In genomic region chr4:6380746-6381411, GRCh38 we compare ENCODE assay signal across 27 cellular contexts.
"Had no signal": no experiment of that assay in that cellular context is flagged by ENCODE, and none has a peak within 500 bp of the region (broad histone marks: within the 10 kb centered on the region; RNA-seq: fewer than 3 reads in every experiment).

No MANE protein-coding gene starts in this region.

- H3K4me3 ChIP-seq: adrenal gland, ascending aorta, cardiac muscle cell, right lobe of liver, SJSA1, tibial nerve had no signal

- H3K4me3 Mint-ChIP-seq: activated CD8-positive, alpha-beta T cell treated with anti-CD3 and anti-CD28 coated beads for 36 hours; activated naive CD8-positive, alpha-beta T cell treated with anti-CD3 and anti-CD28 coated beads for 36 hours; activated T-cell treated with anti-CD3 and anti-CD28 coated beads, Interleukin-2, amount 50 U/mL, for 72 hours; brain; effector memory CD8-positive, alpha-beta T cell; immature natural killer cell; naive B cell; nephron progenitor cell; stimulated activated effector memory CD8-positive, alpha-beta T cell treated with anti-CD3 and anti-CD28 coated beads, Interleukin-12 subunit alpha, Interleukin-12 subunit beta, amount 100 ng/mL, for 72 hours; WTC11 had no signal

- H3K27ac Mint-ChIP-seq: activated CD8-positive, alpha-beta T cell treated with anti-CD3 and anti-CD28 coated beads for 36 hours; activated naive CD8-positive, alpha-beta T cell treated with anti-CD3 and anti-CD28 coated beads for 36 hours; activated T-cell treated with anti-CD3 and anti-CD28 coated beads, Interleukin-2, amount 50 U/mL, for 72 hours; effector memory CD8-positive, alpha-beta T cell; immature natural killer cell; nephron progenitor cell; stimulated activated effector memory CD8-positive, alpha-beta T cell treated with anti-CD3 and anti-CD28 coated beads, Interleukin-12 subunit alpha, Interleukin-12 subunit beta, amount 100 ng/mL, for 72 hours; WTC11 had no signal

- H3K9me3 Mint-ChIP-seq: activated CD8-positive, alpha-beta T cell treated with anti-CD3 and anti-CD28 coated beads for 36 hours; activated naive CD8-positive, alpha-beta T cell treated with anti-CD3 and anti-CD28 coated beads for 36 hours; activated T-cell treated with anti-CD3 and anti-CD28 coated beads, Interleukin-2, amount 50 U/mL, for 72 hours; brain; effector memory CD8-positive, alpha-beta T cell; immature natural killer cell; nephron progenitor cell; stimulated activated effector memory CD8-positive, alpha-beta T cell treated with anti-CD3 and anti-CD28 coated beads, Interleukin-12 subunit alpha, Interleukin-12 subunit beta, amount 100 ng/mL, for 72 hours; WTC11 had no signal

- H3K36me3 Mint-ChIP-seq: activated naive CD8-positive, alpha-beta T cell treated with anti-CD3 and anti-CD28 coated beads for 36 hours; brain; immature natural killer cell; naive B cell; stimulated activated effector memory CD8-positive, alpha-beta T cell treated with anti-CD3 and anti-CD28 coated beads, Interleukin-12 subunit alpha, Interleukin-12 subunit beta, amount 100 ng/mL, for 72 hours; WTC11 had no signal

- H3K4me1 ChIP-seq: adrenal gland, ascending aorta, parathyroid adenoma, right lobe of liver, SJSA1, tibial nerve had no signal

- ATAC-seq: activated CD8-positive, alpha-beta T cell treated with anti-CD3 and anti-CD28 coated beads for 36 hours; activated T-cell treated with anti-CD3 and anti-CD28 coated beads, Interleukin-2, amount 50 U/mL, for 72 hours; effector memory CD8-positive, alpha-beta T cell; left lobe of liver; right lobe of liver; stimulated activated effector memory CD8-positive, alpha-beta T cell treated with anti-CD3 and anti-CD28 coated beads, Interleukin-12 subunit alpha, Interleukin-12 subunit beta, amount 100 ng/mL, for 72 hours; WTC11 had no signal

- DNase-seq: activated CD4-positive, alpha-beta T cell treated with anti-CD3 and anti-CD28 coated beads, Interleukin-2, amount 50 U/mL, for 1 hour; activated CD8-positive, alpha-beta T cell treated with anti-CD3 and anti-CD28 coated beads for 36 hours; activated effector memory CD4-positive, alpha-beta T cell treated with Interleukin-2 at 50 U/mL for 16 hours; activated naive CD4-positive, alpha-beta T cell treated with Interleukin-2 at 50 U/mL for 16 hours; activated naive CD8-positive, alpha-beta T cell treated with anti-CD3 and anti-CD28 coated beads for 36 hours; activated T-cell treated with anti-CD3 and anti-CD28 coated beads for 4 hours; activated T-cell treated with anti-CD3 and anti-CD28 coated beads, Interleukin-2, amount 50 U/mL, for 72 hours; adrenal gland; cortex of kidney; effector memory CD8-positive, alpha-beta T cell; foreskin fibroblast; immature natural killer cell; naive B cell; nephron progenitor cell; stimulated activated CD4-positive, alpha-beta T cell treated with anti-CD3 and anti-CD28 coated beads, Interleukin-12 subunit alpha, Interleukin-12 subunit beta, amount 100 ng/mL, for 4 hours; stimulated activated CD4-positive, alpha-beta T cell treated with anti-CD3 and anti-CD28 coated beads, Interleukin-4, amount 100 ng/mL, for 1 hour; T-helper 2 cell had no signal

- H3K4me1 Mint-ChIP-seq: immature natural killer cell, naive B cell had no signal

- H3K9me3 ChIP-seq: adrenal gland, ascending aorta, right lobe of liver, SJSA1, tibial nerve had no signal

- H3K36me3 ChIP-seq: adrenal gland, ascending aorta, cardiac muscle cell, right lobe of liver, SJSA1, tibial nerve had no signal
